Comparison of ENCODE assay signal across 24 cellular contexts in the genomic region with DNA sequence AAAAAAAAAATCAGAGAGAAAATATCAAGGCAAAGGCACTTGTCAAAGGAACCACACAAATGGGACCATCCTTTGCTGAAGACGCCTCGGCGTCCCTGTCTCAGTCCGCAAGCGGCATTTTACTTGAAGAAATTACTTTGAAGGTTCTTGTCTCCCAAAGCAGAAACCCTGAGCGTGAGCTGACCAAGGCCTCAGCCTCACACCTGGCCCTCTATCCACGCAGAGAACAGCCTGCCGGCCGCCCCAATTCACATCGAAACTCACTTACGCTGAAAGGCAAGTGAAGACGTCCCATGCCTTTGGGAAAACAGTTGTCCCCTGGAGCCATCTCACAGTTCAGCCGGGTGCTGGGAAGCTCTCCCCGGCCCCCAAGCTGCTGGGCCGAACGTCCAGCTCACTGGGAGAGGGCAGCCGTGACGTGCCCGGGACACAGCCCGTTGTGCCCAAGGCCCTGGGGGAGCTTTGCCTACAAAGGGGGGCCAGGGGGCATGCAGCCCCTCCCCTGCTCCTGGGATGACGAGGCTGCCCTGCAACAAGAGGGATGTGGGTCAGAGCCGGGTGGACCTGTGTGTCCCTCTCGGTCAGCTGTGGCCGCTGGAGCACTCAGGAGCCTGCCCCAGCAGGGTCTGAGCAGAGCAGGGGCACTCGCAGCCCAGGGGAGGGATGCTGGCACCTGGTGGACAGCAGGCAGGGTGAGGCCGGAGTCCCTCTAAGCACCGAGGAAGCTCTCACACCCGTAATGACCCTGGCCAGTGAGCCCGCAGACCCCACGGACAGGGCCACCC. TPM values are rescaled to one million over a fixed set of nuclear protein-coding genes. Genes with fewer than 3 reads are reported as not detected.
A peak's percentile ranks its signal among the peaks of the same experiment; 100 is the strongest.
DNase-seq lines count a peak whose midpoint lies in the region; ATAC-seq, FAIRE-seq and TF ChIP-seq lines count a peak whose summit lies in the region.
"Had no signal": no experiment of that assay in that cellular context is flagged by ENCODE, and none has a peak within 500 bp of the region (broad histone marks: within the 10 kb centered on the region; RNA-seq: fewer than 3 reads in every experiment).

No MANE protein-coding gene starts in this region.

- H4K5ac ChIP-seq in H1 (ENCODE audit: insufficient read length, low read depth, low read length): no peak overlapping the region

- TF ChIP-seq EP300 in SK-N-SH (IDR thresholded peaks at IDR 0.05; ENCODE audit: borderline replicate concordance in 1 of 2, low read depth in 1 of 2, low read length in 1 of 2) (no peak), H1 (IDR thresholded peaks at IDR 0.05; ENCODE audit: borderline replicate concordance in 1 of 2, low read depth in 2 of 2, low read length in 2 of 2) (no peak)

- ATAC-seq in SK-N-SH treated with all-trans-retinoic acid at 6 μM for 48 hours (peak; percentile 14; the same call in 1 of the 3 replicates), HG02678 (IDR thresholded peaks at IDR 0.05; ENCODE audit: unreplicated experiment) (no peak), GM18909 (IDR thresholded peaks at IDR 0.05; ENCODE audit: poor library complexity, unreplicated experiment) (no peak), HG02852 (IDR thresholded peaks at IDR 0.05; ENCODE audit: unreplicated experiment) (no peak)
- ATAC-seq: GM23338 had no signal

- 95% methylated on average over 20 of the region's 30 CpGs for whole genome bisulfite sequencing in SK-N-SH (ENCODE audit: low lambda C conversion rate)
- 96% methylated on average over 29 of the region's 30 CpGs; no CpG with 5 or more reads in 1 of the 2 experiments for WGBS in H1 (ENCODE audit: extremely low coverage in 1 of 2, insufficient coverage in 1 of 2, insufficient read length in 1 of 2, insufficient replicate concordance in 2 of 2, low coverage in 1 of 2, low lambda C conversion rate in 2 of 2, missing lambda C conversion rate in 1 of 2), 2 experiments

- H3K4me3 Mint-ChIP-seq in nephron progenitor cell: no peak overlapping the region
- H3K4me3 Mint-ChIP-seq: CD4-positive, alpha-beta T cell; GM23338 had no signal

- no peaks in the 10 kb centered on the region for H3K9me2 ChIP-seq in SK-N-SH

- TF ChIP-seq POLR2A in H1 (IDR thresholded peaks at IDR 0.05; ENCODE audit: control extremely low read depth in 1 of 2, low read depth in 2 of 2, low read length in 2 of 2): no peak

- no peak overlapping the region for H3K14ac ChIP-seq in H1 (ENCODE audit: insufficient read length)

- TF ChIP-seq RAD21 in SK-N-SH (IDR thresholded peaks at IDR 0.05; ENCODE audit: low read length): no peak
- no peak for TF ChIP-seq RAD21 in H1 (IDR thresholded peaks at IDR 0.05 in 1 of 2, conservative IDR thresholded peaks at IDR 0.05 in 1 of 2; ENCODE audit: low read depth in 2 of 2, low read length in 2 of 2)

- no peak overlapping the region for H2BK15ac ChIP-seq in H1 (ENCODE audit: low read length)

- no peak overlapping the region for H4K8ac ChIP-seq in H1 (ENCODE audit: extremely low read depth, insufficient read depth, low read length)

- POLR2A ChIA-PET in SK-N-SH (lab: Yijun Ruan, JAX) (no interaction called here), H1 (lab: Charles Lee; ENCODE audit: partially characterized antibody) (interaction anchor here (0.6 kb wide), 1 partner anchor 9 kb away, joined by 3 read pairs; no protein-coding TSS in a partner anchor)

- no peaks in the 10 kb centered on the region for H4K20me1 ChIP-seq in SK-N-SH (ENCODE audit: insufficient read depth)
- peaks cover 3 to 5% of the 10 kb centered on the region in 2 experiments for H4K20me1 ChIP-seq in H1 (replicated peaks in 1 of 2; ENCODE audit: control insufficient read depth in 1 of 2, insufficient read depth in 2 of 2, low read length in 2 of 2)
- H4K20me1 ChIP-seq: BLaER1 had no signal

- no peaks in the 10 kb centered on the region for H3K36me3 Mint-ChIP-seq in nephron progenitor cell (ENCODE audit: low read depth)

- H3K4me2 ChIP-seq in SK-N-SH (no peak overlapping the region), H1 (ENCODE audit: insufficient read depth in 1 of 2, low read depth in 2 of 2, low read length in 2 of 2) (no peak overlapping the region)
- H3K4me2 ChIP-seq: GM23338 had no signal

- no peak overlapping the region for H3K4ac ChIP-seq in H1 (replicated peaks; ENCODE audit: insufficient read length, low read depth, low read length)

- no peaks in the 10 kb centered on the region for H3K79me2 ChIP-seq in SK-N-SH (ENCODE audit: insufficient read depth)
- no peaks in the 10 kb centered on the region; a peak in 1 of 4 replicates for H3K79me2 ChIP-seq in H1 (ENCODE audit: control insufficient read depth in 1 of 2, insufficient read depth in 2 of 2, low read length in 2 of 2)

- peaks cover 43% of the 10 kb centered on the region for H3K4me1 Mint-ChIP-seq in nephron progenitor cell

- H2BK5ac ChIP-seq in H1 (ENCODE audit: low read depth, low read length): 0 out of 2 replicates have a peak overlapping the region, but pooled peaks have one; percentile 21

- no peaks in the 10 kb centered on the region for H3K9me3 Mint-ChIP-seq in nephron progenitor cell
- H3K9me3 Mint-ChIP-seq: CD4-positive, alpha-beta T cell had no signal

- H3K27ac ChIP-seq in SK-N-SH (ENCODE audit: low read depth in 2 of 2, low read length in 1 of 2) (no peak overlapping the region), H1 (ENCODE audit: low read depth, low read length) (no peak overlapping the region)
- H3K27ac ChIP-seq: 22Rv1 had no signal

- no peak overlapping the region for H2BK20ac ChIP-seq in H1 (ENCODE audit: low read length)

- peaks cover 2% of the 10 kb centered on the region for H3K27me3 Mint-ChIP-seq in nephron progenitor cell (ENCODE audit: low read depth, poor library complexity)
- H3K27me3 Mint-ChIP-seq: CD4-positive, alpha-beta T cell had no signal

- no peak overlapping the region for H2AK5ac ChIP-seq in H1 (ENCODE audit: low read depth, low read length)

- no peak overlapping the region for H2BK120ac ChIP-seq in H1 (replicated peaks; ENCODE audit: low read depth, low read length)

- TF ChIP-seq CTCF in SK-N-SH (IDR thresholded peaks at IDR 0.05) (no peak), H1 (IDR thresholded peaks at IDR 0.05; ENCODE audit: control extremely low read depth in 1 of 3, insufficient read depth in 1 of 3, low read depth in 1 of 3, low read length in 3 of 3) (no peak), nephron progenitor cell (IDR thresholded peaks at IDR 0.05) (no peak)

- H3K4me1 ChIP-seq in SK-N-SH (ENCODE audit: control insufficient read depth in 1 of 2, insufficient read depth in 2 of 2, low read depth in 1 of 2, low read length in 1 of 2): no peaks in the 10 kb centered on the region
- H3K4me1 ChIP-seq in H1 (replicated peaks in 1 of 4; ENCODE audit: control insufficient read depth in 3 of 4, insufficient read depth in 4 of 4, low read length in 3 of 4): peaks cover 0 to 19% (median 14%) of the 10 kb centered on the region in 4 experiments; a peak in 6 of 7 replicates

- H3K9ac ChIP-seq in SK-N-SH: no peak overlapping the region
- no peak overlapping the region for H3K9ac ChIP-seq in H1 (replicated peaks in 1 of 4; ENCODE audit: extremely low read depth in 1 of 4, low read depth in 3 of 4, low read length in 3 of 4)
- H3K9ac ChIP-seq: BLaER1 had no signal

- H3K18ac ChIP-seq in H1 (ENCODE audit: extremely low read depth, low read length): no peak overlapping the region

- peak overlapping the region; percentile 80 for H3K27ac Mint-ChIP-seq in nephron progenitor cell
- H3K27ac Mint-ChIP-seq: CD4-positive, alpha-beta T cell; GM23338 had no signal

- no peak overlapping the region for H3K56ac ChIP-seq in H1 (replicated peaks; ENCODE audit: insufficient read length, low read depth, low read length)

- no peaks in the 10 kb centered on the region for H3K9me3 ChIP-seq in SK-N-SH
- peaks cover 0 to 3% of the 10 kb centered on the region in 2 experiments; a peak in 1 of 4 replicates for H3K9me3 ChIP-seq in H1 (ENCODE audit: insufficient read depth in 2 of 2, low read depth in 1 of 2, low read length in 1 of 2)
- H3K9me3 ChIP-seq: BLaER1 had no signal

- no peak overlapping the region for H3K23ac ChIP-seq in H1 (ENCODE audit: insufficient read length)

- peaks cover 0 to 3% of the 10 kb centered on the region in 2 experiments for H3K36me3 ChIP-seq in SK-N-SH (replicated peaks in 1 of 2; ENCODE audit: control insufficient read depth in 1 of 2, insufficient read depth in 2 of 2, low read length in 1 of 2)
- no peaks in the 10 kb centered on the region; a peak in 1 of 8 replicates for H3K36me3 ChIP-seq in H1 (ENCODE audit: control insufficient read depth in 2 of 4, insufficient read depth in 4 of 4, low read length in 3 of 4)
- H3K36me3 ChIP-seq: BLaER1 had no signal

- no peak overlapping the region for H2AFZ ChIP-seq in SK-N-SH (ENCODE audit: low read depth)
- no peak overlapping the region for H2AFZ ChIP-seq in H1 (ENCODE audit: low read length)
- H2AFZ ChIP-seq: GM23338 had no signal

- H3K27me3 ChIP-seq in SK-N-SH (ENCODE audit: insufficient read depth) (no peaks in the 10 kb centered on the region), H1 (replicated peaks in 1 of 4; ENCODE audit: control insufficient read depth in 3 of 4, extremely low read depth in 1 of 4, insufficient read depth in 3 of 4, low read length in 3 of 4) (no peaks in the 10 kb centered on the region)
- H3K27me3 ChIP-seq: BLaER1 had no signal

- H2BK12ac ChIP-seq in H1 (ENCODE audit: low read depth, low read length): no peak overlapping the region

- FAIRE-seq in HTR-8/SVneo (lab: Jason Lieb, UNC): peak; percentile 4
- no peak for FAIRE-seq in H1 (lab: Jason Lieb, UNC)

- H4K91ac ChIP-seq in H1 (replicated peaks; ENCODE audit: insufficient read length, low read length): no peak overlapping the region

- no peaks in the 10 kb centered on the region for H3K79me1 ChIP-seq in H1 (ENCODE audit: low read depth, low read length)

- peaks cover 8% of the 10 kb centered on the region; the same call in 1 of the 2 replicates for H3K23me2 ChIP-seq in H1 (ENCODE audit: low read depth, low read length)

- no peak overlapping the region for H3K4me3 ChIP-seq in SK-N-SH (ENCODE audit: low read depth in 2 of 2, low read length in 1 of 2)
- H3K4me3 ChIP-seq in H1 (ENCODE audit: extremely low read depth in 1 of 4, insufficient read depth in 2 of 4, low read depth in 3 of 4, low read length in 4 of 4): no peak overlapping the region
- H3K4me3 ChIP-seq: BLaER1, GM23338 had no signal

- CTCF ChIA-PET in SK-N-SH (lab: Yijun Ruan, JAX) (no interaction called here), H1 (lab: Charles Lee; ENCODE audit: partially characterized antibody) (no interaction called here)

- DNase-seq in SK-N-SH: no peak
- no peak for DNase-seq in HTR-8/SVneo (ENCODE audit: insufficient read length, low spot score)
- no peak for DNase-seq in H1 (ENCODE audit: low read depth in 1 of 2, low spot score in 2 of 2)
- no peak for DNase-seq in nephron progenitor cell
- DNase-seq: ACHN; CD4-positive, alpha-beta T cell; COR-L47; DMS79; HCEC 1CT; KG1; NCI-H1092; NCI-H1436; NCI-H187 treated with DMSO at 0.1 percent for 48 hours; NCI-H2107; NCI-H446 treated with DMSO at 0.1 percent for 48 hours; NCI-H526 treated with DMSO at 0.1 percent for 48 hours; SHP77 treated with DMSO at 0.1 percent for 48 hours had no signal

- H3F3A ChIP-seq in SK-N-SH (replicated peaks; ENCODE audit: insufficient read depth): no peaks in the 10 kb centered on the region

RNA-seq across cellular contexts. Expression of a gene that starts 49.6 kb away (rescaled TPM):
- polyA plus RNA-seq in SK-N-SH (2012; rRNA removed) (13.5 and 18.9 TPM in 2 replicates), H1 (2011; rRNA removed) (21.1 and 22.3 TPM in 2 replicates)
- polyA plus RNA-seq in SK-N-SH (2012; cell fraction: cytosol; rRNA removed): 6.8 and 9.8 TPM in 2 replicates
- 36.8 and 43.2 TPM in 2 replicates for polyA plus RNA-seq in SK-N-SH (2012; cell fraction: nucleus; rRNA removed)
- total RNA-seq in H1 (2021; fragmentation: NEBNext Ultra II Directional; extraction: Animal tissue kit (Norgen Biotek cat#: 25700)): 38.0 and 43.0 TPM in 2 replicates
- polyA plus RNA-seq in H1 (2011; cell fraction: cytosol; rRNA removed): 18.1 TPM
- polyA plus RNA-seq in H1 (2011; cell fraction: nucleus; rRNA removed): 42.6 TPM
- polyA plus RNA-seq in H1 (2012, experiment 1 of 2): 42.0 to 59.5 TPM (median 51.8 TPM) in 4 replicates
- 33.3 TPM for polyA plus RNA-seq in H1 (2012, experiment 2 of 2)
- 34.8 TPM for polyA plus RNA-seq in H1 (2013, experiment 1 of 2)
- 38.8 TPM for polyA plus RNA-seq in H1 (2013, experiment 2 of 2)
- polyA minus RNA-seq in H1 (2011; rRNA and poly(A)+ RNA removed): 46.5 and 53.1 TPM in 2 replicates
- 78.2 TPM for polyA minus RNA-seq in H1 (2011; cell fraction: cytosol; rRNA and poly(A)+ RNA removed)
- polyA minus RNA-seq in H1 (2011; cell fraction: nucleus; rRNA and poly(A)+ RNA removed): 31.0 TPM
